25 cellular contexts compared by ENCODE assay signal in genomic region chr13:75339635-75340374, GRCh38.
"Had no signal": no experiment of that assay in that cellular context is flagged by ENCODE, and none has a peak within 500 bp of the region (broad histone marks: within the 10 kb centered on the region; RNA-seq: fewer than 3 reads in every experiment).

No MANE protein-coding gene starts in this region.

- H3K4me1 Mint-ChIP-seq: endodermal cell; nephron; stimulated activated naive CD8-positive, alpha-beta T cell treated with anti-CD3 and anti-CD28 coated beads, Interleukin-15, amount 100 ng/mL, for 72 hours had no signal

- H3K27ac Mint-ChIP-seq: endodermal cell; nephron; stimulated activated naive B cell treated with anti-CD40 and anti-IgM and Interleukin-4, amounts not matched to agents 10 μg/mL and 1 μg/mL and 100 μg/mL, for 72 hours; stimulated activated naive CD8-positive, alpha-beta T cell treated with anti-CD3 and anti-CD28 coated beads, Interleukin-15, amount 100 ng/mL, for 72 hours had no signal

- H3K79me2 ChIP-seq: hepatocyte, parathyroid adenoma had no signal

- H2AFZ ChIP-seq: hepatocyte, parathyroid adenoma had no signal

- H3K4me1 ChIP-seq: parathyroid adenoma, testis, transverse colon had no signal

- H3K27ac ChIP-seq: coronary artery, hepatocyte, parathyroid adenoma, psoas muscle, right lobe of liver, testis, transverse colon had no signal

- H3K27me3 ChIP-seq: hepatocyte, right lobe of liver, testis, transverse colon had no signal

- DNase-seq: effector CD4-positive, alpha-beta T cell; endodermal cell; erythroblast; foreskin melanocyte; head of caudate nucleus; kidney; left colon; left ventricle myocardium superior; mesendoderm; naive B cell; psoas muscle; retina; right lobe of liver; stimulated activated CD4-positive, alpha-beta T cell treated with anti-CD3 and anti-CD28 coated beads, Interleukin-1b, Interleukin-23, amount 100 ng/mL, for 48 hours; stimulated activated CD4-positive, alpha-beta T cell treated with anti-CD3 and anti-CD28 coated beads, Interleukin-4, amount 100 ng/mL, for 4 hours; stimulated activated naive B cell treated with anti-CD40 and anti-IgM and Interleukin-4, amounts not matched to agents 10 μg/mL and 1 μg/mL and 100 μg/mL, for 72 hours; stimulated activated naive CD8-positive, alpha-beta T cell treated with anti-CD3 and anti-CD28 coated beads, Interleukin-15, amount 100 ng/mL, for 72 hours; testis; transverse colon had no signal

- H3K9me3 ChIP-seq: psoas muscle, right lobe of liver, testis, transverse colon had no signal

- H3K36me3 Mint-ChIP-seq: naive B cell had no signal

- H3K4me3 Mint-ChIP-seq: endodermal cell; naive B cell; nephron; stimulated activated naive B cell treated with anti-CD40 and anti-IgM and Interleukin-4, amounts not matched to agents 10 μg/mL and 1 μg/mL and 100 μg/mL, for 72 hours; stimulated activated naive CD8-positive, alpha-beta T cell treated with anti-CD3 and anti-CD28 coated beads, Interleukin-15, amount 100 ng/mL, for 72 hours had no signal

- H3K27me3 Mint-ChIP-seq: naive B cell; stimulated activated naive CD8-positive, alpha-beta T cell treated with anti-CD3 and anti-CD28 coated beads, Interleukin-15, amount 100 ng/mL, for 72 hours had no signal

- FAIRE-seq: endothelial cell of umbilical vein, kidney had no signal

- H3K9ac ChIP-seq: parathyroid adenoma had no signal

- H3K4me3 ChIP-seq: coronary artery, hepatocyte, lung, psoas muscle, right lobe of liver, testis, transverse colon had no signal

- ATAC-seq: left colon; left ventricle myocardium superior; psoas muscle; stimulated activated naive B cell treated with anti-CD40 and anti-IgM and Interleukin-4, amounts not matched to agents 10 μg/mL and 1 μg/mL and 100 μg/mL, for 72 hours; stimulated activated naive CD8-positive, alpha-beta T cell treated with anti-CD3 and anti-CD28 coated beads, Interleukin-15, amount 100 ng/mL, for 72 hours had no signal

- H3K9me3 Mint-ChIP-seq: endodermal cell; naive B cell; nephron; stimulated activated naive B cell treated with anti-CD40 and anti-IgM and Interleukin-4, amounts not matched to agents 10 μg/mL and 1 μg/mL and 100 μg/mL, for 72 hours; stimulated activated naive CD8-positive, alpha-beta T cell treated with anti-CD3 and anti-CD28 coated beads, Interleukin-15, amount 100 ng/mL, for 72 hours had no signal

- H3K4me2 ChIP-seq: hepatocyte had no signal
